Comparison of ENCODE assay signal across 19 cellular contexts in the genomic region with DNA sequence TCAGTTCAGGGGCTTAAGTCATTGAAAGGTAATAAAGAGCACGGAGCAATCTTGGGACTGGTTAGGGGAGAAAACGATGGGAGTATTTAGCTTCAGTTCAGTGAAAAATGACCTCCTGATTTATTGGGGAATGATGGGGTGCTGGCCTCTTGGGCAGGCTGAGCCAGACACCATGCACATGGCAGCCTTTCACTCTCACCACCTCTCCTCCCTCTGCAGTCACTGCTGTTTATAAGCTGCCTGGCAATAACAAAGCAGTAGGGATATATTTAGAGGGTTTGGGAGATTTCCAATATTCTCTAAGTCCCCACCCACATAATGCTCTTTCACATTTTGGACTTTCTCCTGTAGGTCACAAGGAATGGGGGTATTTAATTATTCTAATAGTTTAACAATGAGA.
"Had no signal": no experiment of that assay in that cellular context is flagged by ENCODE, and none has a peak within 500 bp of the region (broad histone marks: within the 10 kb centered on the region; RNA-seq: fewer than 3 reads in every experiment).

No MANE protein-coding gene starts in this region.

- H3K4me3 Mint-ChIP-seq: activated B cell treated with CpG ODN at 0.5 μM for 24 hours; activated CD4-positive, alpha-beta T cell treated with anti-CD3 and anti-CD28 coated beads for 36 hours; activated naive CD4-positive, alpha-beta T cell treated with anti-CD3 and anti-CD28 coated beads for 36 hours; naive B cell; T-helper 1 cell treated with Interleukin-12 subunit alpha and Interleukin-12 subunit beta and Interleukin-4 antibody, amounts not matched to agents 30 μg/mL and 1 μg/mL, for 36 hours had no signal

- H3K36me3 Mint-ChIP-seq: naive B cell had no signal

- H3K4me3 ChIP-seq: lower lobe of right lung, mucosa of descending colon had no signal

- H3K27ac Mint-ChIP-seq: activated B cell treated with CpG ODN at 0.5 μM for 24 hours; activated CD4-positive, alpha-beta T cell treated with anti-CD3 and anti-CD28 coated beads for 36 hours; activated naive CD4-positive, alpha-beta T cell treated with anti-CD3 and anti-CD28 coated beads for 36 hours; naive B cell; T-helper 1 cell treated with Interleukin-12 subunit alpha and Interleukin-12 subunit beta and Interleukin-4 antibody, amounts not matched to agents 30 μg/mL and 1 μg/mL, for 36 hours had no signal

- H3K27ac ChIP-seq: lower lobe of right lung had no signal

- H3K9me3 ChIP-seq: lower lobe of right lung, mucosa of descending colon had no signal

- ATAC-seq: activated CD4-positive, alpha-beta T cell treated with anti-CD3 and anti-CD28 coated beads for 36 hours; left colon; lower lobe of right lung; mucosa of descending colon; stimulated activated naive CD8-positive, alpha-beta T cell treated with anti-CD3 and anti-CD28 coated beads, Interleukin-15, Interleukin-2, amounts not matched to agents 100 U/mL and 50 U/mL, for 24 hours had no signal

- DNase-seq: activated B cell treated with CpG ODN at 0.5 μM for 24 hours; activated CD4-positive, alpha-beta T cell treated with anti-CD3 and anti-CD28 coated beads for 36 hours; activated CD4-positive, alpha-beta T cell treated with anti-CD3 and anti-CD28 coated beads, Interleukin-2, amount 50 U/mL, for 4 hours; activated naive CD4-positive, alpha-beta T cell treated with anti-CD3 and anti-CD28 coated beads for 36 hours; activated T-cell treated with anti-CD3 and anti-CD28 coated beads, Interleukin-2, amount 50 U/mL, for 48 hours; amygdala; foreskin melanocyte; glutamatergic neuron; islet precursor cell; left colon; lower lobe of right lung; mesendoderm; mucosa of descending colon; naive B cell; nucleus accumbens; posterior cingulate gyrus; stimulated activated CD4-positive, alpha-beta T cell treated with anti-CD3 and anti-CD28 coated beads, Interleukin-4, amount 100 ng/mL, for 4 hours; stimulated activated naive CD8-positive, alpha-beta T cell treated with anti-CD3 and anti-CD28 coated beads, Interleukin-15, Interleukin-2, amounts not matched to agents 100 U/mL and 50 U/mL, for 24 hours had no signal

- H3K4me1 ChIP-seq: lower lobe of right lung had no signal

- H3K4me1 Mint-ChIP-seq: activated B cell treated with CpG ODN at 0.5 μM for 24 hours; activated CD4-positive, alpha-beta T cell treated with anti-CD3 and anti-CD28 coated beads for 36 hours; naive B cell had no signal

- H3K36me3 ChIP-seq: lower lobe of right lung had no signal

- H3K9me3 Mint-ChIP-seq: activated B cell treated with CpG ODN at 0.5 μM for 24 hours; activated naive CD4-positive, alpha-beta T cell treated with anti-CD3 and anti-CD28 coated beads for 36 hours; naive B cell; T-helper 1 cell treated with Interleukin-12 subunit alpha and Interleukin-12 subunit beta and Interleukin-4 antibody, amounts not matched to agents 30 μg/mL and 1 μg/mL, for 36 hours had no signal
